ENCODE assay signal across 8 cellular contexts in genomic region chr4:2417196-2417764, GRCh38. TPM values are rescaled to one million over a fixed set of nuclear protein-coding genes. Genes with fewer than 3 reads are reported as not detected.
A peak's percentile ranks its signal among the peaks of the same experiment; 100 is the strongest.
DNase-seq lines count a peak whose midpoint lies in the region; ATAC-seq, FAIRE-seq and TF ChIP-seq lines count a peak whose summit lies in the region.

No MANE protein-coding gene starts in this region.

- H3K4me3 ChIP-seq in HAP-1 = peak overlapping the region; percentile 41
- peak overlapping the region; percentile 39 to 64 for H3K4me3 ChIP-seq in foreskin fibroblast (ENCODE audit: low read depth in 1 of 2, low read length in 2 of 2)
- peak overlapping the region; percentile 75 for H3K4me3 ChIP-seq in skeletal muscle satellite cell (ENCODE audit: low read length)

- H3K9me3 ChIP-seq in HAP-1 (no peaks in the 10 kb centered on the region), skeletal muscle satellite cell (replicated peaks; ENCODE audit: low read length) (no peaks in the 10 kb centered on the region)

- peak overlapping the region; percentile 83 for H3K4me3 Mint-ChIP-seq in activated B cell treated with CpG ODN at 0.5 μM for 24 hours

- H3K9ac ChIP-seq in skeletal muscle satellite cell (ENCODE audit: low read depth, low read length) = peak overlapping the region; percentile 25

- in situ Hi-C loops in HAP-1 (cut with MboI; ENCODE audit: low sequenced_read_pairs) = no loop called here

- peaks cover 27% of the 10 kb centered on the region for H3K27me3 Mint-ChIP-seq in activated B cell treated with CpG ODN at 0.5 μM for 24 hours

- H3K36me3 Mint-ChIP-seq in activated B cell treated with CpG ODN at 0.5 μM for 24 hours (ENCODE audit: low read depth) = no peaks in the 10 kb centered on the region

- no peaks in the 10 kb centered on the region; the same call in 1 of the 2 replicates for H3K4me1 ChIP-seq in HAP-1
- peaks cover 32% of the 10 kb centered on the region for H3K4me1 ChIP-seq in skeletal muscle satellite cell (ENCODE audit: control insufficient read depth, insufficient read depth, low read length)

- no peak overlapping the region for H3K27ac Mint-ChIP-seq in activated B cell treated with CpG ODN at 0.5 μM for 24 hours

- TF ChIP-seq CTCF in activated B cell treated with CpG ODN at 0.5 μM for 24 hours (IDR thresholded peaks at IDR 0.05) (no peak), foreskin fibroblast (IDR thresholded peaks at IDR 0.05; ENCODE audit: low read depth, low read length) (no peak)

- peaks cover 54% of the 10 kb centered on the region for H3K4me1 Mint-ChIP-seq in activated B cell treated with CpG ODN at 0.5 μM for 24 hours

- H3K27me3 ChIP-seq in HAP-1 (ENCODE audit: low read depth) (peaks cover 45% of the 10 kb centered on the region), skeletal muscle satellite cell (ENCODE audit: control insufficient read depth, insufficient read depth, low read length) (peaks cover 56% of the 10 kb centered on the region)

- POLR2A ChIA-PET in activated B cell treated with CpG ODN at 0.5 μM for 24 hours (lab: Charles Lee) = no interaction called here

- no peak for ATAC-seq in activated B cell treated with CpG ODN at 0.5 μM for 24 hours (ENCODE audit: low read depth)
- no peak for ATAC-seq in GM19035 (IDR thresholded peaks at IDR 0.05; ENCODE audit: unreplicated experiment)

- no peaks in the 10 kb centered on the region for H3K9me3 Mint-ChIP-seq in activated B cell treated with CpG ODN at 0.5 μM for 24 hours

- H3K4me2 ChIP-seq in skeletal muscle satellite cell (ENCODE audit: low read length) = peak overlapping the region; percentile 100

- intact Hi-C loops in activated B cell treated with CpG ODN at 0.5 μM for 24 hours (cut with micrococcal nuclease) = loop anchor here (5.0 to 10.0 kb wide), 3 partner anchors 375 to 518 kb away; partner anchors contain the start of gene NELFA

- CTCF ChIA-PET in activated B cell treated with CpG ODN at 0.5 μM for 24 hours (lab: Charles Lee) = no interaction called here

- FAIRE-seq in GM12891 (lab: Jason Lieb, UNC) = no peak

- H3K36me3 ChIP-seq in HAP-1 (replicated peaks) (no peaks in the 10 kb centered on the region), skeletal muscle satellite cell (ENCODE audit: insufficient read depth, low read length) (no peaks in the 10 kb centered on the region)

- no peak for TF ChIP-seq POLR2A in GM12891 (IDR thresholded peaks at IDR 0.05; ENCODE audit: low read depth, low read length)

- DNase-seq in HAP-1 (ENCODE audit: low spot score in 2 of 2) (no peak), activated B cell treated with CpG ODN at 0.5 μM for 24 hours (peak; percentile 35), foreskin fibroblast (peak in 1 of 2 donors; percentile 56), Kasumi-1 (lab: John Stamatoyannopoulos, UW) (no peak), GM12891 (ENCODE audit: insufficient read length, low spot score) (no peak), NCI-H2171 treated with DMSO at 0.1 percent for 48 hours (lab: John Stamatoyannopoulos, UW) (no peak)

TF ChIP-seq in GM12891, 5 proteins besides CTCF, POLR2A, EP300 and RAD21:
- TF ChIP-seq POU2F2 (IDR thresholded peaks at IDR 0.05; ENCODE audit: low read depth, low read length) = no peak
- no peak for TF ChIP-seq PAX5 (IDR thresholded peaks at IDR 0.05; ENCODE audit: insufficient read depth, low read length, severe bottlenecking)
- no peak for TF ChIP-seq SPI1 (IDR thresholded peaks at IDR 0.05; ENCODE audit: low read depth, low read length)
- no peak for TF ChIP-seq POLR2AphosphoS5 (IDR thresholded peaks at IDR 0.05; ENCODE audit: low read depth, low read length)
- no peak for TF ChIP-seq TAF1 (IDR thresholded peaks at IDR 0.05; ENCODE audit: low read depth, low read length)

RNA-seq across cellular contexts. Expression of gene ZFYVE28, which starts 1.2 kb away (rescaled TPM):
- total RNA-seq in activated B cell treated with CpG ODN at 0.5 μM for 24 hours = 5.9 and 6.1 TPM in 2 replicates
- 1.8 and 2.6 TPM in 2 replicates for total RNA-seq in skeletal muscle satellite cell (2012; rRNA removed)
- 0.36 TPM for polyA plus RNA-seq in GM12891 (2012; ENCODE audit: low read depth, missing spikeins)

RNA-seq across cellular contexts. Expression of gene CFAP99, which starts 1.5 kb away (rescaled TPM):
- not detected in 2 replicates for total RNA-seq in activated B cell treated with CpG ODN at 0.5 μM for 24 hours
- under 0.01 TPM in 1 of 2 replicates, not detected in the other for total RNA-seq in skeletal muscle satellite cell (2012; rRNA removed)
- not detected for polyA plus RNA-seq in GM12891 (2012; ENCODE audit: low read depth, missing spikeins)

RNA-seq across cellular contexts. Expression of gene RNF4, which starts 51.6 kb away (rescaled TPM):
- total RNA-seq in activated B cell treated with CpG ODN at 0.5 μM for 24 hours = 93.5 and 93.6 TPM in 2 replicates
- total RNA-seq in skeletal muscle satellite cell (2012; rRNA removed) = 64.7 and 67.4 TPM in 2 replicates
- 52.9 TPM for polyA plus RNA-seq in GM12891 (2012; ENCODE audit: low read depth, missing spikeins)
